In the genomic region with DNA sequence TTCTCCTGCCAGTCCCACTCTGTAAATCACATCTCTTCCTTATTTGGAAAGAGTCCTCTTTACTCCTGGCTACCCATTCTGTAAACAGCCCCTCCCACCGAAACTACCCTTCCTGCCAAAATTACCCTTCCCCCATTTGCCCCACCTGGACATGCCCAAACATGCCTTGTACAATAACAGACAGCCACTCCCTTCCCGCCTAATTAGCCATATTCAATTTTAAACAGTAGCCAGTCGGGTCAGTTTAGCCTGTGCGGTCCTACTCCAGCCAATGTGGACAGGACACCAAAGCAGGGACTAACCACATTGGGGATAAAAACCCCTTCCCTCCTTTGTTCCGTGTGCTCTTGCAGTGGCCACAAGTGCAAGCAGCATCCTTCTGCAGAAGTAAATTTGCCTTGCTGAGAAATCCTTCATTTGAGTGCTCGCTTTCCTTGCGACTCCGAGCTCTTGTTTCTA, we compare ENCODE assay signal across 23 cellular contexts.
"Had no signal": no experiment of that assay in that cellular context is flagged by ENCODE, and none has a peak within 500 bp of the region (broad histone marks: within the 10 kb centered on the region; RNA-seq: fewer than 3 reads in every experiment).

No MANE protein-coding gene starts in this region.

- ATAC-seq: activated T-helper 17 cell treated with anti-CD3 and anti-CD28 coated beads, Interleukin-2, amount 50 U/mL, for 72 hours; gastrocnemius medialis; natural killer cell; pancreas; psoas muscle had no signal

- DNase-seq: activated CD4-positive, alpha-beta T cell treated with anti-CD3 and anti-CD28 coated beads for 1 hour; activated CD4-positive, alpha-beta T cell treated with anti-CD3 and anti-CD28 coated beads, Interleukin-2, amount 50 U/mL, for 4 hours; activated CD8-positive, alpha-beta memory T cell treated with anti-CD3 and anti-CD28 coated beads for 24 hours; activated CD8-positive, alpha-beta memory T cell treated with anti-CD3 and anti-CD28 coated beads, Interleukin-2, amount 50 U/mL, for 4 hours; activated T-cell treated with anti-CD3 and anti-CD28 coated beads, Interleukin-2, amount 50 U/mL, for 24 hours; adrenal gland; brain microvascular endothelial cell; caudate nucleus; effector memory CD4-positive, alpha-beta T cell; gastrocnemius medialis; hippocampal formation; left ventricle myocardium inferior; midbrain; natural killer cell; pancreas; psoas muscle; stimulated activated CD4-positive, alpha-beta T cell treated with anti-CD3 and anti-CD28 coated beads, Interleukin-12 subunit alpha, Interleukin-12 subunit beta, amount 100 ng/mL, for 4 hours; tibial artery; WERI-Rb-1 had no signal

- H3K27ac ChIP-seq: adrenal gland, ascending aorta, brain microvascular endothelial cell, esophagus muscularis mucosa, gastrocnemius medialis, left ventricle myocardium inferior, pancreas, psoas muscle, right atrium auricular region, tibial artery, WERI-Rb-1 had no signal
